1 cellular context compared by ENCODE assay signal in genomic region chr3:42025388-42026138, GRCh38.
TF ChIP-seq lines count a peak whose summit lies in the region.

No MANE protein-coding gene starts in this region.

TF ChIP-seq in K562, 482 proteins besides CTCF, POLR2A, EP300 and RAD21 (continued from another document):
- TF ChIP-seq TFE3 (CRISPR knock-in tag; IDR thresholded peaks at IDR 0.05) (peak; percentile 96), CEBPG (CRISPR knock-in tag; IDR thresholded peaks at IDR 0.05) (no peak), CEBPG (tag; conservative IDR thresholded peaks at IDR 0.05 in 1 of 2, IDR thresholded peaks at IDR 0.05 in 1 of 2) (no peak), NCOA4 (IDR thresholded peaks at IDR 0.05; ENCODE audit: partially characterized antibody) (peak; percentile 73), FOSL1 (tag; conservative IDR thresholded peaks at IDR 0.05) (0 out of 2 replicates have a peak, but pooled peaks have one; percentile 6), PYGO2 (tag; IDR thresholded peaks at IDR 0.05) (peak; percentile 7; the same call in 1 of the 2 replicates), SRSF1 (IDR thresholded peaks at IDR 0.05; ENCODE audit: low read depth, low read length) (no peak), LARP7 (IDR thresholded peaks at IDR 0.05) (peak; percentile 89; the same call in 1 of the 2 replicates), FIP1L1 (IDR thresholded peaks at IDR 0.05; ENCODE audit: low read depth, low read length, poor library complexity, severe bottlenecking) (no peak), ZNF212 (CRISPR knock-in tag; IDR thresholded peaks at IDR 0.05) (no peak), TAF15 (IDR thresholded peaks at IDR 0.05; ENCODE audit: low read depth, low read length) (no peak), SRF (CRISPR knock-in tag; IDR thresholded peaks at IDR 0.05) (0 out of 4 replicates have a peak, but pooled peaks of 1 of the 2 experiments have one; percentile 38), NBN (IDR thresholded peaks at IDR 0.05; ENCODE audit: low read depth) (peak; percentile 56; the same call in 1 of the 2 replicates)
- TF ChIP-seq, protein P1, sequence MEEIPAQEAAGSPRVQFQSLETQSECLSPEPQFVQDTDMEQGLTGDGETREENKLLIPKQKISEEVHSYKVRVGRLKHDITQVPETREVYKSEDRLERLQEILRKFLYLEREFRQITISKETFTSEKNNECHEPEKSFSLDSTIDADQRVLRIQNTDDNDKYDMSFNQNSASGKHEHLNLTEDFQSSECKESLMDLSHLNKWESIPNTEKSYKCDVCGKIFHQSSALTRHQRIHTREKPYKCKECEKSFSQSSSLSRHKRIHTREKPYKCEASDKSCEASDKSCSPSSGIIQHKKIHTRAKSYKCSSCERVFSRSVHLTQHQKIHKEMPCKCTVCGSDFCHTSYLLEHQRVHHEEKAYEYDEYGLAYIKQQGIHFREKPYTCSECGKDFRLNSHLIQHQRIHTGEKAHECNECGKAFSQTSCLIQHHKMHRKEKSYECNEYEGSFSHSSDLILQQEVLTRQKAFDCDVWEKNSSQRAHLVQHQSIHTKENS (CRISPR knock-in tag; IDR thresholded peaks at IDR 0.05): no peak
- TF ChIP-seq, protein P2, sequence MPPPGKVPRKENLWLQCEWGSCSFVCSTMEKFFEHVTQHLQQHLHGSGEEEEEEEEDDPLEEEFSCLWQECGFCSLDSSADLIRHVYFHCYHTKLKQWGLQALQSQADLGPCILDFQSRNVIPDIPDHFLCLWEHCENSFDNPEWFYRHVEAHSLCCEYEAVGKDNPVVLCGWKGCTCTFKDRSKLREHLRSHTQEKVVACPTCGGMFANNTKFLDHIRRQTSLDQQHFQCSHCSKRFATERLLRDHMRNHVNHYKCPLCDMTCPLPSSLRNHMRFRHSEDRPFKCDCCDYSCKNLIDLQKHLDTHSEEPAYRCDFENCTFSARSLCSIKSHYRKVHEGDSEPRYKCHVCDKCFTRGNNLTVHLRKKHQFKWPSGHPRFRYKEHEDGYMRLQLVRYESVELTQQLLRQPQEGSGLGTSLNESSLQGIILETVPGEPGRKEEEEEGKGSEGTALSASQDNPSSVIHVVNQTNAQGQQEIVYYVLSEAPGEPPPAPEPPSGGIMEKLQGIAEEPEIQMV (tag; conservative IDR thresholded peaks at IDR 0.05; ENCODE audit: low read depth): 0 out of 2 replicates have a peak, but pooled peaks have one; percentile 63
- TF ChIP-seq, protein P3, sequence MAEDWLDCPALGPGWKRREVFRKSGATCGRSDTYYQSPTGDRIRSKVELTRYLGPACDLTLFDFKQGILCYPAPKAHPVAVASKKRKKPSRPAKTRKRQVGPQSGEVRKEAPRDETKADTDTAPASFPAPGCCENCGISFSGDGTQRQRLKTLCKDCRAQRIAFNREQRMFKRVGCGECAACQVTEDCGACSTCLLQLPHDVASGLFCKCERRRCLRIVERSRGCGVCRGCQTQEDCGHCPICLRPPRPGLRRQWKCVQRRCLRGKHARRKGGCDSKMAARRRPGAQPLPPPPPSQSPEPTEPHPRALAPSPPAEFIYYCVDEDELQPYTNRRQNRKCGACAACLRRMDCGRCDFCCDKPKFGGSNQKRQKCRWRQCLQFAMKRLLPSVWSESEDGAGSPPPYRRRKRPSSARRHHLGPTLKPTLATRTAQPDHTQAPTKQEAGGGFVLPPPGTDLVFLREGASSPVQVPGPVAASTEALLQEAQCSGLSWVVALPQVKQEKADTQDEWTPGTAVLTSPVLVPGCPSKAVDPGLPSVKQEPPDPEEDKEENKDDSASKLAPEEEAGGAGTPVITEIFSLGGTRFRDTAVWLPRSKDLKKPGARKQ (CRISPR knock-in tag; IDR thresholded peaks at IDR 0.05): no peak
